In the genomic region with DNA sequence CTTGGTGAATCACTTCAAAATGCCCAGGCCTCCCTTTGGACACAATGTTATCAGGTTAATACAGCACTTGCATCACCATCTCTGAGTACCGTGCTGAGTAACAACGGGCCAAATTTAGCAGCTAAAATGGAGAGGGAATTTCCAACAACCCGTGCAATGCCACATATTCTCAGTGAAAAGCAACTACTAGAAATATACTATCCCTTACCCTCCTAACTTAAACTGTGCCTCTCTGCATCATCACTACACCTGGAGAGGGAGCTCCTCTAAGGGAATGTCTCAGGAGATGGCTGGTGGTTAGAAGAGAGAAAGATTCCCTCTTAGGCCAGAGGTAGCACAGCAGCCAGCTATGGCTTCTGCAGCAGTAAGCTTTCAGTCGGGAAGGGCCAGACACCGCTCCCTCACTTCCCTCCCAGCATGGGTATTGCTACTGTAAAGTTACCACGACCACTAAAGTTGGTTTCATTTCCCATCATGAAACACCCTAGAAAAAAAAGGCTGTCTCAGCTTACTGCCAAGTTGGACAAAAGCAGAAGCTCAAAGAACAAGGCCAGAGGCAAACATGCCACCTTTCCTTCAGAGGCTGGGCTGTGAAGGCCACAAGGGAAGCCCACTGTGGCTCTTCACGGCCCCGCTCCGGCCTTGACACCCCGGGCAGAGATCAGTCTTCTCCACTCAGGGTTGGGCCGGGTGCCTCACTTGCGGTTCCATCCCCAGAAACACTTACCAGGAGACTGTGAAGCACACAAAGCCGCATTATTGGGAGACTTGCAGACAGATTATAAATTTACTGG, we compare ENCODE assay signal across 9 cellular contexts. TPM values are rescaled to one million over a fixed set of nuclear protein-coding genes. Genes with fewer than 3 reads are reported as not detected.
A peak's percentile ranks its signal among the peaks of the same experiment; 100 is the strongest.
DNase-seq lines count a peak whose midpoint lies in the region; ATAC-seq and TF ChIP-seq lines count a peak whose summit lies in the region.
"Had no signal": no experiment of that assay in that cellular context is flagged by ENCODE, and none has a peak within 500 bp of the region (broad histone marks: within the 10 kb centered on the region; RNA-seq: fewer than 3 reads in every experiment).

No MANE protein-coding gene starts in this region.

- H3K36me3 ChIP-seq in body of pancreas (replicated peaks in 1 of 2; ENCODE audit: insufficient read depth in 1 of 2, low read depth in 2 of 2): no peaks in the 10 kb centered on the region

- no peaks in the 10 kb centered on the region for H3K27me3 ChIP-seq in body of pancreas

- TF ChIP-seq CTCF in body of pancreas (IDR thresholded peaks at IDR 0.05): no peak

- H3K9me3 ChIP-seq in body of pancreas: no peaks in the 10 kb centered on the region

- WGBS in body of pancreas, 2 donors: 36 to 59% methylated on average over 8 to 13 of the region's 13 CpGs

- DNase-seq in NCI-H2107 treated with DMSO at 0.1 percent for 48 hours (lab: John Stamatoyannopoulos, UW; ENCODE audit: unreplicated experiment): peak; percentile 7
- DNase-seq in NCI-H2107 (lab: John Stamatoyannopoulos, UW): no peak
- peak in 1 of 4 donors; percentile 46 for DNase-seq in body of pancreas
- DNase-seq in left colon: peak; percentile 45 to 56
- DNase-seq in stimulated activated CD4-positive, alpha-beta T cell treated with anti-CD3 and anti-CD28 coated beads, Interleukin-4, amount 100 ng/mL, for 1 hour: peak; percentile 31
- DNase-seq in AG08395 (ENCODE audit: low spot score): no peak

- 0 out of 2 replicates have a peak, but pooled peaks have one; percentile 36 for TF ChIP-seq POLR2A in Raji (IDR thresholded peaks at IDR 0.05; ENCODE audit: insufficient read depth, low read depth, low read length)
- peak in 1 of 3 donors; percentile 8 for TF ChIP-seq POLR2A in body of pancreas (IDR thresholded peaks at IDR 0.05)

- H3K4me3 ChIP-seq in body of pancreas: no peak overlapping the region

- intact Hi-C loops in body of pancreas (cut with DNase I) (loop anchor here (10.0 kb wide), 1 partner anchor 54 kb away; no protein-coding TSS in a partner anchor), left colon (cut with DNase I, micrococcal nuclease) (no loop called here)

- ATAC-seq in HG02981 (IDR thresholded peaks at IDR 0.05; ENCODE audit: unreplicated experiment): peak; percentile 37
- ATAC-seq in body of pancreas: no peak
- peak; percentile 11 for ATAC-seq in left colon

- H3K4me1 ChIP-seq in body of pancreas: peaks cover 37% of the 10 kb centered on the region

- H3K27ac ChIP-seq in body of pancreas: peak overlapping the region; percentile 46 to 87 (median 68)
- H3K27ac ChIP-seq: 22Rv1 had no signal

RNA-seq across cellular contexts. Expression of gene MAML2, which starts 3.9 kb away (rescaled TPM):
- total RNA-seq in body of pancreas: 1 to 10 TPM; 7.9 to 9.9 TPM
- 10 to 100 TPM; 14.8 to 16.3 TPM for total RNA-seq in left colon

RNA-seq across cellular contexts. Expression of gene CCDC82, which starts 50.6 kb away (rescaled TPM):
- total RNA-seq in body of pancreas (10 to 100 TPM; 18.9 to 44.8 TPM), left colon (10 to 100 TPM; 13.6 to 23.6 TPM)

RNA-seq across cellular contexts. Expression of gene JRKL, which starts 50.7 kb away (rescaled TPM):
- total RNA-seq in body of pancreas: 1 to 10 TPM in 1 of 2 donors, under 1 TPM in 1; 0.66 to 6.0 TPM
- total RNA-seq in left colon: 1 to 10 TPM; 8.8 to 9.0 TPM

Comparison
In these comparisons a context has a peak if more than half of its experiments do, and no peak if none do; other contexts are left out.
1. DNase-seq: peak in NCI-H2107 treated with DMSO at 0.1 percent for 48 hours (single experiment), left colon (2 of 2) and stimulated activated CD4-positive, alpha-beta T cell treated with anti-CD3 and anti-CD28 coated beads, Interleukin-4, amount 100 ng/mL, for 1 hour (single experiment); none in NCI-H2107 (single experiment) and AG08395 (single experiment).